Comparison of ENCODE assay signal across 9 cellular contexts in genomic region chr15:82821851-82822250, GRCh38. TPM values are rescaled to one million over a fixed set of nuclear protein-coding genes. Genes with fewer than 3 reads are reported as not detected.
"Had no signal": no experiment of that assay in that cellular context is flagged by ENCODE, and none has a peak within 500 bp of the region (broad histone marks: within the 10 kb centered on the region; RNA-seq: fewer than 3 reads in every experiment).

No MANE protein-coding gene starts in this region.

RNA-seq across cellular contexts. Expression of gene FSD2, which starts 16.0 kb away (rescaled TPM):
- total RNA-seq: activated CD4-positive, alpha-beta T cell treated with anti-CD3 and anti-CD28 coated beads, Interleukin-2, amount 10 ng/mL, durations not matched to agents 7 days and 5 days; activated CD8-positive, alpha-beta T cell treated with anti-CD3 and anti-CD28 coated beads, Interleukin-2, amount 10 ng/mL, durations not matched to agents 7 days and 5 days; activated naive CD8-positive, alpha-beta T cell treated with anti-CD3 and anti-CD28 coated beads, Interleukin-2, amount 10 ng/mL, durations not matched to agents 7 days and 5 days; activated T-helper 2 cell treated with anti-CD3 and anti-CD28 coated beads, Interferon-gamma antibody, Interleukin-2, Interleukin-4, amounts not matched to agents 10 μg/mL and 5 μg/mL and 100 μg/mL, durations not matched to agents 14 hours and 24 hours and 36 hours; adrenal gland; MCF 10A; PC-9; SK-MEL-5; T-helper 2 cell treated with Interferon-gamma antibody and Interleukin-4, amounts not matched to agents 100 ng/mL and 5 ng/mL, for 36 hours had no signal
